Comparison of ENCODE assay signal across 1 cellular context in genomic region chr2:30404354-30405265, GRCh38.
TF ChIP-seq lines count a peak whose summit lies in the region.

No MANE protein-coding gene starts in this region.

TF ChIP-seq in IMR-90, 13 proteins besides CTCF, POLR2A, EP300 and RAD21 (continued from another document):
- TF ChIP-seq USF2 (IDR thresholded peaks at IDR 0.05; ENCODE audit: low read depth, low read length) (no peak), RCOR1 (IDR thresholded peaks at IDR 0.05; ENCODE audit: insufficient replicate concordance, low read length) (no peak), RFX5 (IDR thresholded peaks at IDR 0.05; ENCODE audit: low read depth, low read length) (no peak), FOS (IDR thresholded peaks at IDR 0.05; ENCODE audit: low read depth, low read length) (no peak), ELK1 (IDR thresholded peaks at IDR 0.05; ENCODE audit: borderline replicate concordance, low read depth, low read length) (no peak)
